ENCODE assay signal across 10 cellular contexts in genomic region chr3:106560451-106560966, GRCh38.
DNase-seq lines count a peak whose midpoint lies in the region; ATAC-seq and TF ChIP-seq lines count a peak whose summit lies in the region.
"Had no signal": no experiment of that assay in that cellular context is flagged by ENCODE, and none has a peak within 500 bp of the region (broad histone marks: within the 10 kb centered on the region; RNA-seq: fewer than 3 reads in every experiment).

No MANE protein-coding gene starts in this region.

- no peak for TF ChIP-seq CTCF in choroid plexus epithelial cell (conservative IDR thresholded peaks at IDR 0.05; ENCODE audit: low read depth, low read length)
- TF ChIP-seq CTCF in omental fat pad (IDR thresholded peaks at IDR 0.05): no peak
- TF ChIP-seq CTCF in GM10266 (IDR thresholded peaks at IDR 0.05; ENCODE audit: control insufficient read depth, insufficient read depth, low read depth, missing control alignments): no peak

- DNase-seq in EL (peak; percentile 77), NCI-H226 (peak; percentile 48), choroid plexus epithelial cell (ENCODE audit: low read depth) (peak; percentile 89), omental fat pad (ENCODE audit: low spot score) (no peak), SHP77 treated with DMSO at 0.1 percent for 48 hours (lab: John Stamatoyannopoulos, UW) (no peak), GM10266 (ENCODE audit: extremely low spot score) (no peak)
- DNase-seq: NCI-H2081 had no signal

- H3K4me3 ChIP-seq in choroid plexus epithelial cell (ENCODE audit: low read depth, low read length): no peak overlapping the region
- H3K4me3 ChIP-seq: ascending aorta had no signal

- peak; percentile 77 for ATAC-seq in omental fat pad (ENCODE audit: low FRiP score)
- no peak for ATAC-seq in HG02588 (IDR thresholded peaks at IDR 0.05; ENCODE audit: unreplicated experiment)
- ATAC-seq in GM19351 (IDR thresholded peaks at IDR 0.05; ENCODE audit: unreplicated experiment): no peak

Comparison
In these comparisons a context has a peak if more than half of its experiments do, and no peak if none do; other contexts are left out.
1. DNase-seq: peak in EL (single experiment), NCI-H226 (single experiment) and choroid plexus epithelial cell (single experiment); none in omental fat pad (single experiment), SHP77 treated with DMSO at 0.1 percent for 48 hours (single experiment) and GM10266 (single experiment).